Comparison of ENCODE assay signal across 1 cellular context in the genomic region with DNA sequence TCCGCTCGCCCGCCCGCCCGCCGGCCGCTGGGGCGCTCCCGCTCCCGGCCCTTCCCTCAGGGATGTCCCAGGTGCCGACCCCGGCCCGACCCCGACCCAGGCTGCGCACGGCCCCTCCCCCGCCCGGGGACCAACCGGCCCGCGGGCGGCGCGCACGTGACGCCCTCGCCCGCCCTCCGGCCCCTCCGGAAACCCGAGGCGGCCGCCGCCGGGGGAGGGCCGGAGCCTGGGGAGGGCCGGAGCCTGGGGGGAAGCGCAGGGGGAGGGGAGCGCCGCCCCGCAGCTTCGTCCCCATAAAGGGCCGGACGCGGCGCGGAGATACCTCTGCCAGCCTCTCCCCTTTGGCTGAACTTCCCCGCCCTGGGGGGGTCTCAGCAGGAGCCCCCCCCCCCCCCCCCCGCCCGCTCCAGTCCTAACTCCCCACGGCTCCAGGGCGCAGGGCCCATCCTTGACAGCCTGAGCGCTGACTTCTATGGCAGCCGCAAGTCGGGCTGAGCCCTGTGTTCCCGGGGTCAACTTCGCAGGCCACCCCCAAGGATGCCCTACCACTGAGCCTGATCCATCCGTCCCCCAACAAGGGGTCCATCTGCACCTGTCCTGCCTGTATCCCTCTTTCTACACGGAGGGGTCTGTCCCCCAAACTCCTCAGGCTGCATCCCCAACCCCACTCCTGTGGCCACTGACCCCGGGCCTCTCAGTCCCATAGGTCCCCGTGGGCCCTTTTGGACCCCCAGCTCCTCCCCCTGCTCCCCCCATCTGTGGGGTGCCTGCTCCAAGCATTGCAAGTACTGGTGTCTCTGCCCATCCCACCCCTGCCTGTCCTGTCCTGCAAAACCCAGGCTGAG.
A peak's percentile ranks its signal among the peaks of the same experiment; 100 is the strongest.
TF ChIP-seq lines count a peak whose summit lies in the region.

A gene (minus strand): TSS at position 69 of the 845 bp plus-strand sequence. CDS start 174 bp downstream, outside the sequence.

TF ChIP-seq in GM12878, 131 proteins besides CTCF, POLR2A, EP300 and RAD21:
- TF ChIP-seq, protein P1, sequence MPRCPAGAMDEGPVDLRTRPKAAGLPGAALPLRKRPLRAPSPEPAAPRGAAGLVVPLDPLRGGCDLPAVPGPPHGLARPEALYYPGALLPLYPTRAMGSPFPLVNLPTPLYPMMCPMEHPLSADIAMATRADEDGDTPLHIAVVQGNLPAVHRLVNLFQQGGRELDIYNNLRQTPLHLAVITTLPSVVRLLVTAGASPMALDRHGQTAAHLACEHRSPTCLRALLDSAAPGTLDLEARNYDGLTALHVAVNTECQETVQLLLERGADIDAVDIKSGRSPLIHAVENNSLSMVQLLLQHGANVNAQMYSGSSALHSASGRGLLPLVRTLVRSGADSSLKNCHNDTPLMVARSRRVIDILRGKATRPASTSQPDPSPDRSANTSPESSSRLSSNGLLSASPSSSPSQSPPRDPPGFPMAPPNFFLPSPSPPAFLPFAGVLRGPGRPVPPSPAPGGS (IDR thresholded peaks at IDR 0.05; ENCODE audit: borderline replicate concordance, insufficient read depth, low read depth, low read length, poor library complexity, severe bottlenecking) = no peak
- TF ChIP-seq, protein P2, sequence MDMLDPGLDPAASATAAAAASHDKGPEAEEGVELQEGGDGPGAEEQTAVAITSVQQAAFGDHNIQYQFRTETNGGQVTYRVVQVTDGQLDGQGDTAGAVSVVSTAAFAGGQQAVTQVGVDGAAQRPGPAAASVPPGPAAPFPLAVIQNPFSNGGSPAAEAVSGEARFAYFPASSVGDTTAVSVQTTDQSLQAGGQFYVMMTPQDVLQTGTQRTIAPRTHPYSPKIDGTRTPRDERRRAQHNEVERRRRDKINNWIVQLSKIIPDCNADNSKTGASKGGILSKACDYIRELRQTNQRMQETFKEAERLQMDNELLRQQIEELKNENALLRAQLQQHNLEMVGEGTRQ (IDR thresholded peaks at IDR 0.05; ENCODE audit: borderline replicate concordance, low read depth, low read length) = peak; percentile 21
- TF ChIP-seq, protein P3, sequence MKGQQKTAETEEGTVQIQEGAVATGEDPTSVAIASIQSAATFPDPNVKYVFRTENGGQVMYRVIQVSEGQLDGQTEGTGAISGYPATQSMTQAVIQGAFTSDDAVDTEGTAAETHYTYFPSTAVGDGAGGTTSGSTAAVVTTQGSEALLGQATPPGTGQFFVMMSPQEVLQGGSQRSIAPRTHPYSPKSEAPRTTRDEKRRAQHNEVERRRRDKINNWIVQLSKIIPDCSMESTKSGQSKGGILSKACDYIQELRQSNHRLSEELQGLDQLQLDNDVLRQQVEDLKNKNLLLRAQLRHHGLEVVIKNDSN (IDR thresholded peaks at IDR 0.05; ENCODE audit: borderline replicate concordance, extremely low read length, insufficient read depth, low read depth, low read length) = peak; percentile 84
- peak; percentile 88 to 96 for TF ChIP-seq BHLHE40 (IDR thresholded peaks at IDR 0.05; ENCODE audit: borderline replicate concordance in 1 of 2, low read depth in 2 of 2, low read length in 1 of 2)
- TF ChIP-seq DPF2 (IDR thresholded peaks at IDR 0.05) = 0 out of 2 replicates have a peak, but pooled peaks have one; percentile 17
- TF ChIP-seq EGR1 (IDR thresholded peaks at IDR 0.05; ENCODE audit: borderline replicate concordance in 1 of 2, low read depth in 2 of 2, low read length in 2 of 2) = 0 out of 3 replicates have a peak, but pooled peaks of 1 of the 2 experiments have one; percentile 2
- TF ChIP-seq POLR2AphosphoS5 (IDR thresholded peaks at IDR 0.05; ENCODE audit: low read length) = no peak
- 0 out of 2 replicates have a peak, but pooled peaks have one; percentile 11 for TF ChIP-seq SMARCA5 (IDR thresholded peaks at IDR 0.05)
- 0 out of 2 replicates have a peak, but pooled peaks have one; percentile 18 for TF ChIP-seq GATAD2B (conservative IDR thresholded peaks at IDR 0.05; ENCODE audit: low read depth)
- TF ChIP-seq CHD2 (IDR thresholded peaks at IDR 0.05; ENCODE audit: borderline replicate concordance, low read depth, low read length) = 0 out of 2 replicates have a peak, but pooled peaks have one; percentile 18
